ENCODE assay signal across 1 cellular context in genomic region chr19:45770192-45771101, GRCh38.
A peak's percentile ranks its signal among the peaks of the same experiment; 100 is the strongest.
TF ChIP-seq lines count a peak whose summit lies in the region.

No MANE protein-coding gene starts in this region.

TF ChIP-seq in GM12878, 131 proteins besides CTCF, POLR2A, EP300 and RAD21 (continued from another document and continues in another):
- no peak for TF ChIP-seq E2F8 (IDR thresholded peaks at IDR 0.05; ENCODE audit: low read depth, partially characterized antibody)
- peak; percentile 39; the same call in 1 of the 2 replicates for TF ChIP-seq SMC3 (IDR thresholded peaks at IDR 0.05; ENCODE audit: borderline replicate concordance, low read length)
- TF ChIP-seq TCF3 (IDR thresholded peaks at IDR 0.05; ENCODE audit: borderline replicate concordance, insufficient read depth, low read depth, low read length): no peak
- TF ChIP-seq STAT3 (IDR thresholded peaks at IDR 0.05; ENCODE audit: low read depth, low read length): no peak
- TF ChIP-seq JUND (IDR thresholded peaks at IDR 0.05; ENCODE audit: low read depth, low read length): no peak
- TF ChIP-seq, protein P1, sequence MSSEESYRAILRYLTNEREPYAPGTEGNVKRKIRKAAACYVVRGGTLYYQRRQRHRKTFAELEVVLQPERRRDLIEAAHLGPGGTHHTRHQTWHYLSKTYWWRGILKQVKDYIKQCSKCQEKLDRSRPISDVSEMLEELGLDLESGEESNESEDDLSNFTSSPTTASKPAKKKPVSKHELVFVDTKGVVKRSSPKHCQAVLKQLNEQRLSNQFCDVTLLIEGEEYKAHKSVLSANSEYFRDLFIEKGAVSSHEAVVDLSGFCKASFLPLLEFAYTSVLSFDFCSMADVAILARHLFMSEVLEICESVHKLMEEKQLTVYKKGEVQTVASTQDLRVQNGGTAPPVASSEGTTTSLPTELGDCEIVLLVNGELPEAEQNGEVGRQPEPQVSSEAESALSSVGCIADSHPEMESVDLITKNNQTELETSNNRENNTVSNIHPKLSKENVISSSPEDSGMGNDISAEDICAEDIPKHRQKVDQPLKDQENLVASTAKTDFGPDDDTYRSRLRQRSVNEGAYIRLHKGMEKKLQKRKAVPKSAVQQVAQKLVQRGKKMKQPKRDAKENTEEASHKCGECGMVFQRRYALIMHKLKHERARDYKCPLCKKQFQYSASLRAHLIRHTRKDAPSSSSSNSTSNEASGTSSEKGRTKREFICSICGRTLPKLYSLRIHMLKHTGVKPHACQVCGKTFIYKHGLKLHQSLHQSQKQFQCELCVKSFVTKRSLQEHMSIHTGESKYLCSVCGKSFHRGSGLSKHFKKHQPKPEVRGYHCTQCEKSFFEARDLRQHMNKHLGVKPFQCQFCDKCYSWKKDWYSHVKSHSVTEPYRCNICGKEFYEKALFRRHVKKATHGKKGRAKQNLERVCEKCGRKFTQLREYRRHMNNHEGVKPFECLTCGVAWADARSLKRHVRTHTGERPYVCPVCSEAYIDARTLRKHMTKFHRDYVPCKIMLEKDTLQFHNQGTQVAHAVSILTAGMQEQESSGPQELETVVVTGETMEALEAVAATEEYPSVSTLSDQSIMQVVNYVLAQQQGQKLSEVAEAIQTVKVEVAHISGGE (CRISPR knock-in tag; IDR thresholded peaks at IDR 0.05): no peak
- TF ChIP-seq, protein P2, sequence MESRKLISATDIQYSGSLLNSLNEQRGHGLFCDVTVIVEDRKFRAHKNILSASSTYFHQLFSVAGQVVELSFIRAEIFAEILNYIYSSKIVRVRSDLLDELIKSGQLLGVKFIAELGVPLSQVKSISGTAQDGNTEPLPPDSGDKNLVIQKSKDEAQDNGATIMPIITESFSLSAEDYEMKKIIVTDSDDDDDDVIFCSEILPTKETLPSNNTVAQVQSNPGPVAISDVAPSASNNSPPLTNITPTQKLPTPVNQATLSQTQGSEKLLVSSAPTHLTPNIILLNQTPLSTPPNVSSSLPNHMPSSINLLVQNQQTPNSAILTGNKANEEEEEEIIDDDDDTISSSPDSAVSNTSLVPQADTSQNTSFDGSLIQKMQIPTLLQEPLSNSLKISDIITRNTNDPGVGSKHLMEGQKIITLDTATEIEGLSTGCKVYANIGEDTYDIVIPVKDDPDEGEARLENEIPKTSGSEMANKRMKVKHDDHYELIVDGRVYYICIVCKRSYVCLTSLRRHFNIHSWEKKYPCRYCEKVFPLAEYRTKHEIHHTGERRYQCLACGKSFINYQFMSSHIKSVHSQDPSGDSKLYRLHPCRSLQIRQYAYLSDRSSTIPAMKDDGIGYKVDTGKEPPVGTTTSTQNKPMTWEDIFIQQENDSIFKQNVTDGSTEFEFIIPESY (IDR thresholded peaks at IDR 0.05): no peak
- TF ChIP-seq ATF7 (IDR thresholded peaks at IDR 0.05; ENCODE audit: low read depth): no peak
- no peak; the same call in 1 of the 2 replicates for TF ChIP-seq BACH1 (IDR thresholded peaks at IDR 0.05; ENCODE audit: borderline replicate concordance)
- TF ChIP-seq KLF5 (IDR thresholded peaks at IDR 0.05; ENCODE audit: partially characterized antibody): no peak
- TF ChIP-seq ZNF592 (IDR thresholded peaks at IDR 0.05): no peak
- peak; percentile 74; the same call in 1 of the 2 replicates for TF ChIP-seq HDGF (IDR thresholded peaks at IDR 0.05)
- TF ChIP-seq ZNF217 (IDR thresholded peaks at IDR 0.05): no peak
- TF ChIP-seq PAX5 (IDR thresholded peaks at IDR 0.05; ENCODE audit: borderline replicate concordance, low read depth, low read length): no peak
- TF ChIP-seq NFXL1 (IDR thresholded peaks at IDR 0.05; ENCODE audit: borderline replicate concordance): no peak
- peak; percentile 59 for TF ChIP-seq IKZF1 (conservative IDR thresholded peaks at IDR 0.05)
- peak; percentile 27 for TF ChIP-seq GATAD2B (conservative IDR thresholded peaks at IDR 0.05; ENCODE audit: low read depth)
- TF ChIP-seq, protein P3, sequence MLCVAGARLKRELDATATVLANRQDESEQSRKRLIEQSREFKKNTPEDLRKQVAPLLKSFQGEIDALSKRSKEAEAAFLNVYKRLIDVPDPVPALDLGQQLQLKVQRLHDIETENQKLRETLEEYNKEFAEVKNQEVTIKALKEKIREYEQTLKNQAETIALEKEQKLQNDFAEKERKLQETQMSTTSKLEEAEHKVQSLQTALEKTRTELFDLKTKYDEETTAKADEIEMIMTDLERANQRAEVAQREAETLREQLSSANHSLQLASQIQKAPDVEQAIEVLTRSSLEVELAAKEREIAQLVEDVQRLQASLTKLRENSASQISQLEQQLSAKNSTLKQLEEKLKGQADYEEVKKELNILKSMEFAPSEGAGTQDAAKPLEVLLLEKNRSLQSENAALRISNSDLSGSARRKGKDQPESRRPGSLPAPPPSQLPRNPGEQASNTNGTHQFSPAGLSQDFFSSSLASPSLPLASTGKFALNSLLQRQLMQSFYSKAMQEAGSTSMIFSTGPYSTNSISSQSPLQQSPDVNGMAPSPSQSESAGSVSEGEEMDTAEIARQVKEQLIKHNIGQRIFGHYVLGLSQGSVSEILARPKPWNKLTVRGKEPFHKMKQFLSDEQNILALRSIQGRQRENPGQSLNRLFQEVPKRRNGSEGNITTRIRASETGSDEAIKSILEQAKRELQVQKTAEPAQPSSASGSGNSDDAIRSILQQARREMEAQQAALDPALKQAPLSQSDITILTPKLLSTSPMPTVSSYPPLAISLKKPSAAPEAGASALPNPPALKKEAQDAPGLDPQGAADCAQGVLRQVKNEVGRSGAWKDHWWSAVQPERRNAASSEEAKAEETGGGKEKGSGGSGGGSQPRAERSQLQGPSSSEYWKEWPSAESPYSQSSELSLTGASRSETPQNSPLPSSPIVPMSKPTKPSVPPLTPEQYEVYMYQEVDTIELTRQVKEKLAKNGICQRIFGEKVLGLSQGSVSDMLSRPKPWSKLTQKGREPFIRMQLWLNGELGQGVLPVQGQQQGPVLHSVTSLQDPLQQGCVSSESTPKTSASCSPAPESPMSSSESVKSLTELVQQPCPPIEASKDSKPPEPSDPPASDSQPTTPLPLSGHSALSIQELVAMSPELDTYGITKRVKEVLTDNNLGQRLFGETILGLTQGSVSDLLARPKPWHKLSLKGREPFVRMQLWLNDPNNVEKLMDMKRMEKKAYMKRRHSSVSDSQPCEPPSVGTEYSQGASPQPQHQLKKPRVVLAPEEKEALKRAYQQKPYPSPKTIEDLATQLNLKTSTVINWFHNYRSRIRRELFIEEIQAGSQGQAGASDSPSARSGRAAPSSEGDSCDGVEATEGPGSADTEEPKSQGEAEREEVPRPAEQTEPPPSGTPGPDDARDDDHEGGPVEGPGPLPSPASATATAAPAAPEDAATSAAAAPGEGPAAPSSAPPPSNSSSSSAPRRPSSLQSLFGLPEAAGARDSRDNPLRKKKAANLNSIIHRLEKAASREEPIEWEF (IDR thresholded peaks at IDR 0.05; ENCODE audit: insufficient replicate concordance, low read depth, low read length): no peak
- no peak for TF ChIP-seq RAD51 (IDR thresholded peaks at IDR 0.05)
- no peak for TF ChIP-seq SREBF1 (IDR thresholded peaks at IDR 0.05; ENCODE audit: low read length)
- no peak for TF ChIP-seq SMAD5 (IDR thresholded peaks at IDR 0.05; ENCODE audit: low read depth)
- peak; percentile 78 to 95; a peak in 3 of 4 replicates for TF ChIP-seq BHLHE40 (IDR thresholded peaks at IDR 0.05; ENCODE audit: borderline replicate concordance in 1 of 2, low read depth in 2 of 2, low read length in 1 of 2)
- TF ChIP-seq, protein P4, sequence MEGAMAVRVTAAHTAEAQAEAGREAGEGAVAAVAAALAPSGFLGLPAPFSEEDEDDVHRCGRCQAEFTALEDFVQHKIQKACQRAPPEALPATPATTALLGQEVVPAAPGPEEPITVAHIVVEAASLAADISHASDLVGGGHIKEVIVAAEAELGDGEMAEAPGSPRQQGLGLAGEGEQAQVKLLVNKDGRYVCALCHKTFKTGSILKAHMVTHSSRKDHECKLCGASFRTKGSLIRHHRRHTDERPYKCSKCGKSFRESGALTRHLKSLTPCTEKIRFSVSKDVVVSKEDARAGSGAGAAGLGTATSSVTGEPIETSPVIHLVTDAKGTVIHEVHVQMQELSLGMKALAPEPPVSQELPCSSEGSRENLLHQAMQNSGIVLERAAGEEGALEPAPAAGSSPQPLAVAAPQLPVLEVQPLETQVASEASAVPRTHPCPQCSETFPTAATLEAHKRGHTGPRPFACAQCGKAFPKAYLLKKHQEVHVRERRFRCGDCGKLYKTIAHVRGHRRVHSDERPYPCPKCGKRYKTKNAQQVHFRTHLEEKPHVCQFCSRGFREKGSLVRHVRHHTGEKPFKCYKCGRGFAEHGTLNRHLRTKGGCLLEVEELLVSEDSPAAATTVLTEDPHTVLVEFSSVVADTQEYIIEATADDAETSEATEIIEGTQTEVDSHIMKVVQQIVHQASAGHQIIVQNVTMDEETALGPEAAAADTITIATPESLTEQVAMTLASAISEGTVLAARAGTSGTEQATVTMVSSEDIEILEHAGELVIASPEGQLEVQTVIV (IDR thresholded peaks at IDR 0.05; ENCODE audit: borderline replicate concordance, partially characterized antibody): no peak
- no peak for TF ChIP-seq ZNF622 (IDR thresholded peaks at IDR 0.05)
- no peak for TF ChIP-seq POLR2AphosphoS2 (IDR thresholded peaks at IDR 0.05; ENCODE audit: low read depth, low read length)
- TF ChIP-seq PRDM15 (CRISPR knock-in tag; IDR thresholded peaks at IDR 0.05): no peak
- TF ChIP-seq NFIC (IDR thresholded peaks at IDR 0.05; ENCODE audit: low read depth, low read length): no peak
- no peak for TF ChIP-seq GABPA (IDR thresholded peaks at IDR 0.05; ENCODE audit: low read depth)
- no peak for TF ChIP-seq CHD2 (IDR thresholded peaks at IDR 0.05; ENCODE audit: borderline replicate concordance, low read depth, low read length)
- TF ChIP-seq FOXM1 (IDR thresholded peaks at IDR 0.05; ENCODE audit: low read depth, low read length): no peak
- no peak for TF ChIP-seq TAF1 (IDR thresholded peaks at IDR 0.05; ENCODE audit: borderline replicate concordance, low read depth, low read length)
- no peak for TF ChIP-seq EZH2 (IDR thresholded peaks at IDR 0.05; ENCODE audit: borderline replicate concordance, control insufficient read depth, low read depth, low read length)
